9 cellular contexts compared by ENCODE assay signal in the genomic region with DNA sequence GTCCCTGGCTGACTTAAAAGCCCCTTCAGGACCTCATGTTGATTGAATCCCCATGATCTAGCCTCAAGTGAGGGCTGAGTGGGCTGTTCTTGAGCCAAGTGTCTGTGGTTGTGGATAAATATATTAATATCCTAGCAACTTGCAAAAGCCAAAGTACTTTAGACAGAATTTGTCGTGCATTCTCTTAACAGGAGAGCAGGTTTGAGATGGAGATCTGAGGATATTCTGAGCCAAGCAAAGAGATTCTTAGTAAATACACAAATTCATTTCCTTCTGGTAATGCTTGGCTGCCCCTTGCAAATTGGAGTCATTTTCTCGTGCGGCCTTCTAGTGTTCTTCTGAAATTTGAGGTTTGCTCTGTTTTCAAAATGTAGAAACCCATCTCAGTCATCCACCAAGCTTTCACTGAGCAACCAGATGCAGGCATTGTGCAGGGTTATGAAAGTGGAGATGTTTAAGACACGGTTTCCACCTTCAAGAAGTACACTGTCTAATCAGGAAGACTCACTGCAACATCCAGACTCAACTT.
DNase-seq lines count a peak whose midpoint lies in the region; ATAC-seq and TF ChIP-seq lines count a peak whose summit lies in the region.
"Had no signal": no experiment of that assay in that cellular context is flagged by ENCODE, and none has a peak within 500 bp of the region (broad histone marks: within the 10 kb centered on the region; RNA-seq: fewer than 3 reads in every experiment).

No MANE protein-coding gene starts in this region.

- H3K4me2 ChIP-seq in OCI-LY7 (ENCODE audit: low read length) = peak overlapping the region; percentile 22

- DNase-seq in OCI-LY7 (ENCODE audit: low spot score) = peak; percentile 26
- DNase-seq in renal cortical epithelial cell (ENCODE audit: low read depth) = peak; percentile 54
- no peak for DNase-seq in activated naive CD4-positive, alpha-beta T cell treated with anti-CD3 and anti-CD28 coated beads for 36 hours
- no peak for DNase-seq in left ventricle myocardium superior
- no peak for DNase-seq in NCI-H446 (lab: John Stamatoyannopoulos, UW)
- DNase-seq in CD1c-positive myeloid dendritic cell (ENCODE audit: extremely low spot score) = no peak
- DNase-seq: activated naive CD4-positive, alpha-beta T cell treated with anti-CD3 and anti-CD28 coated beads, Interleukin-2, amount 10 ng/mL, durations not matched to agents 7 days and 5 days had no signal

- H3K36me3 ChIP-seq in OCI-LY7 (ENCODE audit: insufficient read depth, low read length) = no peaks in the 10 kb centered on the region

- H3K4me1 Mint-ChIP-seq in activated naive CD4-positive, alpha-beta T cell treated with anti-CD3 and anti-CD28 coated beads for 36 hours (ENCODE audit: low read depth) = peaks cover 17% of the 10 kb centered on the region

- H4K20me1 ChIP-seq in OCI-LY7 (ENCODE audit: insufficient read depth, low read length) = no peaks in the 10 kb centered on the region

- no peaks in the 10 kb centered on the region for H3K27me3 Mint-ChIP-seq in activated naive CD4-positive, alpha-beta T cell treated with anti-CD3 and anti-CD28 coated beads for 36 hours (ENCODE audit: low read depth)
- H3K27me3 Mint-ChIP-seq: activated naive CD4-positive, alpha-beta T cell treated with anti-CD3 and anti-CD28 coated beads, Interleukin-2, amount 10 ng/mL, durations not matched to agents 7 days and 5 days had no signal

- H3K4me3 ChIP-seq in OCI-LY7 (ENCODE audit: low read depth, low read length, poor library complexity, severe bottlenecking) = no peak overlapping the region

- no peaks in the 10 kb centered on the region for H3K9me3 Mint-ChIP-seq in activated naive CD4-positive, alpha-beta T cell treated with anti-CD3 and anti-CD28 coated beads for 36 hours
- H3K9me3 Mint-ChIP-seq: activated naive CD4-positive, alpha-beta T cell treated with anti-CD3 and anti-CD28 coated beads, Interleukin-2, amount 10 ng/mL, durations not matched to agents 7 days and 5 days had no signal

- POLR2A ChIA-PET in OCI-LY7 (lab: Charles Lee) = no interaction called here

- no peaks in the 10 kb centered on the region for H3K79me2 ChIP-seq in OCI-LY7 (ENCODE audit: insufficient read depth, low read depth, low read length)

- H3K36me3 Mint-ChIP-seq in activated naive CD4-positive, alpha-beta T cell treated with anti-CD3 and anti-CD28 coated beads for 36 hours (ENCODE audit: low read depth) = no peaks in the 10 kb centered on the region
- H3K36me3 Mint-ChIP-seq: activated naive CD4-positive, alpha-beta T cell treated with anti-CD3 and anti-CD28 coated beads, Interleukin-2, amount 10 ng/mL, durations not matched to agents 7 days and 5 days had no signal

- no peaks in the 10 kb centered on the region for H3K9me2 ChIP-seq in OCI-LY7 (ENCODE audit: insufficient read depth, low read length)

- no peak overlapping the region for H3K27ac ChIP-seq in OCI-LY7 (ENCODE audit: low read depth, low read length, poor library complexity, severe bottlenecking)

- ATAC-seq in GM18861 (IDR thresholded peaks at IDR 0.05; ENCODE audit: unreplicated experiment) = peak; percentile 78
- ATAC-seq in HG02571 (IDR thresholded peaks at IDR 0.05; ENCODE audit: unreplicated experiment) = peak; percentile 93
- ATAC-seq in left ventricle myocardium superior = no peak

- H3K4me1 ChIP-seq in OCI-LY7 (ENCODE audit: insufficient read depth, low read length, poor library complexity, severe bottlenecking) = peaks cover 11% of the 10 kb centered on the region

- CTCF ChIA-PET in OCI-LY7 (lab: Charles Lee; ENCODE audit: unreplicated experiment) = no interaction called here
- CTCF ChIA-PET in activated naive CD4-positive, alpha-beta T cell treated with anti-CD3 and anti-CD28 coated beads for 36 hours (lab: Charles Lee) = no interaction called here

- no peak overlapping the region for H3K4me3 Mint-ChIP-seq in activated naive CD4-positive, alpha-beta T cell treated with anti-CD3 and anti-CD28 coated beads for 36 hours
- H3K4me3 Mint-ChIP-seq: activated naive CD4-positive, alpha-beta T cell treated with anti-CD3 and anti-CD28 coated beads, Interleukin-2, amount 10 ng/mL, durations not matched to agents 7 days and 5 days had no signal

- no TSS peak for BruUV-seq in OCI-LY7 (replicated peaks; lab: Mats Ljungman, UMichigan)

- no peak for TF ChIP-seq CTCF in OCI-LY7 (conservative IDR thresholded peaks at IDR 0.05; ENCODE audit: low read length)

- H3K9me3 ChIP-seq in OCI-LY7 (ENCODE audit: low read length) = no peaks in the 10 kb centered on the region

- no peak overlapping the region for H3K27ac Mint-ChIP-seq in activated naive CD4-positive, alpha-beta T cell treated with anti-CD3 and anti-CD28 coated beads for 36 hours
- H3K27ac Mint-ChIP-seq: activated naive CD4-positive, alpha-beta T cell treated with anti-CD3 and anti-CD28 coated beads, Interleukin-2, amount 10 ng/mL, durations not matched to agents 7 days and 5 days had no signal

- H2AFZ ChIP-seq in OCI-LY7 (ENCODE audit: low read length) = no peak overlapping the region

- intact Hi-C loops in OCI-LY7 (cut with micrococcal nuclease; ENCODE audit: unreplicated experiment) = no loop called here
- intact Hi-C loops in activated naive CD4-positive, alpha-beta T cell treated with anti-CD3 and anti-CD28 coated beads for 36 hours (cut with micrococcal nuclease) = no loop called here
- intact Hi-C loops in left ventricle myocardium superior (cut with micrococcal nuclease) = no loop called here

Comparison
In these comparisons a context has a peak if more than half of its experiments do, and no peak if none do; other contexts are left out.
1. DNase-seq: peak in OCI-LY7 (single experiment) and renal cortical epithelial cell (single experiment); none in activated naive CD4-positive, alpha-beta T cell treated with anti-CD3 and anti-CD28 coated beads for 36 hours (single experiment), left ventricle myocardium superior (single experiment), NCI-H446 (0 of 2) and CD1c-positive myeloid dendritic cell (single experiment).